In genomic region chr9:33676184-33676745, GRCh38 we compare ENCODE assay signal across 8 cellular contexts.
DNase-seq lines count a peak whose midpoint lies in the region; FAIRE-seq and TF ChIP-seq lines count a peak whose summit lies in the region.
"Not testable (repeated sequence)": the region's sequence is repeated elsewhere in the genome, so short reads cannot be mapped to it uniquely, and the experiment has no call there.

No MANE protein-coding gene starts in this region.

- intact Hi-C loops in uterus (cut with DNase I; ENCODE audit: low total_unique reads): not testable (repeated sequence)

- H3K27ac ChIP-seq in WERI-Rb-1 (peak overlapping the region; percentile 72), rectal smooth muscle tissue (ENCODE audit: low read depth, low read length) (peak overlapping the region; percentile 79), uterus (peak overlapping the region in 1 of 2 donors; percentile 72)
- H3K27ac ChIP-seq in brain microvascular endothelial cell; mesenchymal stem cell (ENCODE audit: low read length, poor library complexity, severe bottlenecking): not testable (repeated sequence)

- H3K4ac ChIP-seq in mesenchymal stem cell (ENCODE audit: low read depth in 1 of 2, low read length in 2 of 2): not testable (repeated sequence)

- not testable (repeated sequence) for H3K4me1 ChIP-seq in mesenchymal stem cell (ENCODE audit: control insufficient read depth, insufficient read depth, low read depth, low read length); rectal smooth muscle tissue (ENCODE audit: control insufficient read depth, insufficient read depth, low read length); uterus

- not testable (repeated sequence) for H3K23ac ChIP-seq in mesenchymal stem cell (ENCODE audit: low read length in 2 of 2)

- H3K27me3 ChIP-seq in WERI-Rb-1 (ENCODE audit: insufficient read depth, low read depth, severe bottlenecking); brain microvascular endothelial cell (replicated peaks); mesenchymal stem cell (ENCODE audit: control insufficient read depth in 1 of 2, insufficient read depth in 1 of 2, low read length in 2 of 2); rectal smooth muscle tissue (ENCODE audit: control insufficient read depth, insufficient read depth, low read length): not testable (repeated sequence)
- peaks cover 0 to 12% of the 10 kb centered on the region in 2 donors for H3K27me3 ChIP-seq in uterus

- not testable (repeated sequence) for H3K14ac ChIP-seq in mesenchymal stem cell (ENCODE audit: low read length in 2 of 2)

- peak overlapping the region; percentile 53 for H3K4me3 ChIP-seq in WERI-Rb-1 (ENCODE audit: low read depth, low read length)
- H3K4me3 ChIP-seq in brain microvascular endothelial cell (ENCODE audit: low read depth, low read length): peak overlapping the region; percentile 53
- peak overlapping the region; percentile 56 for H3K4me3 ChIP-seq in fibroblast of the aortic adventitia (ENCODE audit: low read depth, low read length)
- H3K4me3 ChIP-seq in mesenchymal stem cell (ENCODE audit: insufficient read depth in 1 of 2, low read depth in 1 of 2, low read length in 2 of 2): peak overlapping the region; percentile 53 to 75
- H3K4me3 ChIP-seq in rectal smooth muscle tissue (ENCODE audit: low read length): peak overlapping the region; percentile 60
- peak overlapping the region; percentile 14 to 34 for H3K4me3 ChIP-seq in uterus

- not testable (repeated sequence) for H3K79me1 ChIP-seq in mesenchymal stem cell (replicated peaks; ENCODE audit: low read length, poor library complexity, severe bottlenecking)

- not testable (repeated sequence) for H3K36me3 ChIP-seq in WERI-Rb-1; brain microvascular endothelial cell (replicated peaks); mesenchymal stem cell (ENCODE audit: control insufficient read depth in 1 of 2, insufficient read depth in 2 of 2, low read depth in 1 of 2, low read length in 2 of 2); rectal smooth muscle tissue (ENCODE audit: control insufficient read depth, insufficient read depth, low read length); uterus

- not testable (repeated sequence) for H4K91ac ChIP-seq in mesenchymal stem cell (ENCODE audit: low read length)

- H3K4me2 ChIP-seq in mesenchymal stem cell (ENCODE audit: low read length, poor library complexity, severe bottlenecking): peak overlapping the region; percentile 70

- peak overlapping the region; percentile 72 for H3K9ac ChIP-seq in mesenchymal stem cell (ENCODE audit: low read length)
- not testable (repeated sequence) for H3K9ac ChIP-seq in rectal smooth muscle tissue (ENCODE audit: low read length)

- not testable (repeated sequence) for H3K9me3 ChIP-seq in WERI-Rb-1 (ENCODE audit: severe bottlenecking); mesenchymal stem cell (ENCODE audit: control insufficient read depth, low read length); uterus

- in situ Hi-C loops in brain microvascular endothelial cell (cut with HindIII; ENCODE audit: low pct_ligation_motif_present, low sequenced_read_pairs): not testable (repeated sequence)

- not testable (repeated sequence) for H2BK5ac ChIP-seq in mesenchymal stem cell (ENCODE audit: low read depth, low read length, poor library complexity, severe bottlenecking)

- H2BK120ac ChIP-seq in mesenchymal stem cell (ENCODE audit: low read depth, low read length): peak overlapping the region; percentile 61

- not testable (repeated sequence) for H2BK12ac ChIP-seq in mesenchymal stem cell (ENCODE audit: low read length in 2 of 2)

- not testable (repeated sequence) for TF ChIP-seq POLR2A in uterus (IDR thresholded peaks at IDR 0.05)

- DNase-seq in GM18507 (ENCODE audit: extremely low spot score, insufficient read length, low read depth); WERI-Rb-1; brain microvascular endothelial cell; fibroblast of the aortic adventitia (ENCODE audit: low read depth); mesenchymal stem cell; uterus: not testable (repeated sequence)
- peak; percentile 37 to 75 for DNase-seq in NCI-H2081 (lab: John Stamatoyannopoulos, UW)

- peak overlapping the region; percentile 18 for H2AFZ ChIP-seq in mesenchymal stem cell (ENCODE audit: low read depth, low read length)

- H3K18ac ChIP-seq in mesenchymal stem cell (ENCODE audit: low read depth in 1 of 2, low read length in 2 of 2): peak overlapping the region in 1 of 2 experiments; percentile 9

- FAIRE-seq in GM18507 (lab: Jason Lieb, UNC): peak; percentile 66

- not testable (repeated sequence) for H2AK5ac ChIP-seq in mesenchymal stem cell (ENCODE audit: low read length, severe bottlenecking)

- H2BK15ac ChIP-seq in mesenchymal stem cell (ENCODE audit: low read depth, poor library complexity, severe bottlenecking): not testable (repeated sequence)

- WGBS in mesenchymal stem cell: 0% methylated on average over 2 of the region's 8 CpGs

- TF ChIP-seq CTCF in WERI-Rb-1 (IDR thresholded peaks at IDR 0.05; ENCODE audit: low read depth, low read length); brain microvascular endothelial cell (IDR thresholded peaks at IDR 0.05; ENCODE audit: low read depth, low read length, missing control alignments); fibroblast of the aortic adventitia (IDR thresholded peaks at IDR 0.05; ENCODE audit: insufficient read depth, low read length); uterus (IDR thresholded peaks at IDR 0.05): not testable (repeated sequence)

- H4K8ac ChIP-seq in mesenchymal stem cell (ENCODE audit: low read length): not testable (repeated sequence)
